Comparison of ENCODE assay signal across 7 cellular contexts in genomic region chr6:163802267-163802666, GRCh38.
"Had no signal": no experiment of that assay in that cellular context is flagged by ENCODE, and none has a peak within 500 bp of the region (broad histone marks: within the 10 kb centered on the region; RNA-seq: fewer than 3 reads in every experiment).

No MANE protein-coding gene starts in this region.

- H3K27ac ChIP-seq: HL-60, KMS-11 had no signal

- H3K4me3 ChIP-seq: K562 had no signal

- ATAC-seq: HepG2, K562 had no signal

- DNase-seq: IMR-90, KBM-7, KG1 had no signal
